ENCODE assay signal across 23 cellular contexts in genomic region chr4:93080316-93080715, GRCh38.
DNase-seq lines count a peak whose midpoint lies in the region; ATAC-seq and TF ChIP-seq lines count a peak whose summit lies in the region.
"Had no signal": no experiment of that assay in that cellular context is flagged by ENCODE, and none has a peak within 500 bp of the region (broad histone marks: within the 10 kb centered on the region; RNA-seq: fewer than 3 reads in every experiment).

No MANE protein-coding gene starts in this region.

- peak; percentile 65 for ATAC-seq in esophagus mucosa
- ATAC-seq in effector memory CD8-positive, alpha-beta T cell (replicated peaks) = no peak
- no peak for ATAC-seq in GM19463 (IDR thresholded peaks at IDR 0.05; ENCODE audit: unreplicated experiment)
- ATAC-seq: GM12878 had no signal

- peaks cover 7 to 11% of the 10 kb centered on the region in 2 donors for H3K9me3 Mint-ChIP-seq in effector memory CD8-positive, alpha-beta T cell

- H3K4me1 Mint-ChIP-seq in effector memory CD8-positive, alpha-beta T cell (ENCODE audit: low read depth in 2 of 2) = no peaks in the 10 kb centered on the region
- H3K4me1 Mint-ChIP-seq: CD14-positive monocyte; CD4-positive, alpha-beta memory T cell; CD4-positive, CD25-positive, alpha-beta regulatory T cell; CD8-positive, alpha-beta memory T cell had no signal

- H3K36me3 Mint-ChIP-seq in effector memory CD8-positive, alpha-beta T cell (ENCODE audit: insufficient read depth) = no peaks in the 10 kb centered on the region
- H3K36me3 Mint-ChIP-seq: CD14-positive monocyte; CD4-positive, alpha-beta memory T cell; CD4-positive, CD25-positive, alpha-beta regulatory T cell; CD8-positive, alpha-beta memory T cell had no signal

- TF ChIP-seq CTCF in epithelial cell of esophagus (IDR thresholded peaks at IDR 0.05; ENCODE audit: insufficient read depth, low read depth, low read length, missing control alignments) = no peak

- DNase-seq in epithelial cell of esophagus (ENCODE audit: low read depth) (peak; percentile 55), NCI-H2227 treated with DMSO at 0.1 percent for 48 hours (lab: John Stamatoyannopoulos, UW) (no peak)
- no peak for DNase-seq in effector memory CD8-positive, alpha-beta T cell
- DNase-seq: 8988T; ACHN; BE2C; C1 segment of cervical spinal cord; CD4-positive, alpha-beta memory T cell; CD4-positive, CD25-positive, alpha-beta regulatory T cell; CD8-positive, alpha-beta memory T cell; COR-L47; DMS 273 treated with DMSO at 0.1 percent for 48 hours; DMS153; DMS53; DMS79; DND-41; EL; GDM1 had no signal

- no peak overlapping the region for H3K4me3 ChIP-seq in epithelial cell of esophagus (ENCODE audit: low read length)
- H3K4me3 ChIP-seq: BLaER1, GM12878 had no signal

- H3K4me3 Mint-ChIP-seq in effector memory CD8-positive, alpha-beta T cell = no peak overlapping the region
- H3K4me3 Mint-ChIP-seq: CD14-positive monocyte; CD4-positive, alpha-beta memory T cell; CD4-positive, CD25-positive, alpha-beta regulatory T cell; CD8-positive, alpha-beta memory T cell had no signal

- no peak overlapping the region for H3K27ac Mint-ChIP-seq in effector memory CD8-positive, alpha-beta T cell
- H3K27ac Mint-ChIP-seq: CD4-positive, alpha-beta memory T cell; CD4-positive, CD25-positive, alpha-beta regulatory T cell; CD8-positive, alpha-beta memory T cell had no signal

- H3K27me3 Mint-ChIP-seq in effector memory CD8-positive, alpha-beta T cell = no peaks in the 10 kb centered on the region
- H3K27me3 Mint-ChIP-seq: CD4-positive, alpha-beta memory T cell; CD4-positive, CD25-positive, alpha-beta regulatory T cell; CD8-positive, alpha-beta memory T cell had no signal
